In the genomic region with DNA sequence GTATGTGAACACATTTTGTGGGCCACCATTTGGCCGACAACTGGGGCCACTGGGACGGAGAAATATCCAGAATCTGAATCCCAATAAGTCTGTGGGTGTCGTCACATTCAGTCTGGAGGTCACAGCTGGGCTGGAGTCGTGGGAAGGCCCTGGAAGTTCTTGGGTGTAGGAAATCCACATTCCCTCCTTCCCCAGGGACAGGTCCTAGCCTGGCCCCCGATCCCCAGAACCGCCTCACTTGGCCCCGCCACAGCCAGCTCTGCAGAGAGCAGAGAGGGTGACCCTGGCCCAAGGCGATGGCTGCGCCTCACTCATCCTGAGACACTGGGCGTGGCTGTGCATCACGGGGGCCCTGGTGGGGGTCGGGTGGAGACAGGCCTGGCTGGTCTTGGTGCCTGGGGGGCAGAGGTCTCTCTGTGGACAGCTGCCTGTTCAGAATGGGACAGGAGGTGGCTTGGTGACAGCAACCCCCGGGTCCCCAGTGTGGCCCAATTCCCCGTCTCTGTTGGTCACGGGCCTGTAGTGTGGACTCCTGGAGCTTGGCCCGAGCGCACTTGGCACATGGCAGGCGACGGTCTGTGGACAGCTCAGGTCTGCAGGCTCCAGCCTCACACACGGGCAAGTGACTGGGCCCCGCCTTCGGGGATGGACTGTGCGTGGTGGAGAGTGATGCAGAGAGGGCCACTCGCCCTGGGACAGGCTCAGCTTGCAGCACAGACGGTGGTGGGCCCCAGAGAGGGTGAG, we compare ENCODE assay signal across 21 cellular contexts. TPM values are rescaled to one million over a fixed set of nuclear protein-coding genes. Genes with fewer than 3 reads are reported as not detected.
"Had no signal": no experiment of that assay in that cellular context is flagged by ENCODE, and none has a peak within 500 bp of the region (broad histone marks: within the 10 kb centered on the region; RNA-seq: fewer than 3 reads in every experiment).

No MANE protein-coding gene starts in this region.

- H3K27ac ChIP-seq: breast epithelium, colonic mucosa, lower lobe of right lung, ovary, prostate gland, sigmoid colon, spleen, upper lobe of left lung had no signal

- H3K36me3 ChIP-seq: breast epithelium, colonic mucosa, lower lobe of right lung, ovary, prostate gland, sigmoid colon, spleen, thoracic aorta, upper lobe of left lung had no signal

- H3K27me3 ChIP-seq: ovary had no signal

- H3K9me3 ChIP-seq: breast epithelium, colonic mucosa, lower lobe of right lung, ovary, prostate gland, sigmoid colon, spleen, thoracic aorta, upper lobe of left lung had no signal

- DNase-seq: activated CD8-positive, alpha-beta memory T cell treated with anti-CD3 and anti-CD28 coated beads, Interleukin-2, amount 50 U/mL, for 48 hours; activated naive CD8-positive, alpha-beta T cell treated with anti-CD3 and anti-CD28 coated beads for 36 hours; activated T-cell treated with anti-CD3 and anti-CD28 coated beads, Interleukin-2, amount 50 U/mL, for 4 hours; left cardiac atrium; lower lobe of right lung; natural killer cell; sigmoid colon; spleen; stimulated activated CD4-positive, alpha-beta T cell treated with anti-CD3 and anti-CD28 coated beads, Interleukin-4, amount 100 ng/mL, for 24 hours; T-helper 9 cell had no signal

- H3K4me3 ChIP-seq: breast epithelium, colonic mucosa, dorsolateral prefrontal cortex, lower lobe of right lung, ovary, prostate gland, sigmoid colon, spleen, thoracic aorta, upper lobe of left lung had no signal

RNA-seq across cellular contexts. Expression of a gene that starts 16.4 kb away (rescaled TPM):
- total RNA-seq: activated naive CD8-positive, alpha-beta T cell treated with anti-CD3 and anti-CD28 coated beads for 36 hours; activated T-cell treated with anti-CD3 and anti-CD28 coated beads, Interleukin-2, amount 50 U/mL, for 4 hours; endothelial cell of umbilical vein; mesenteric fat pad; T-helper 1 cell treated with Interleukin-12 subunit alpha and Interleukin-12 subunit beta and Interleukin-4 antibody, amounts not matched to agents 30 ng/mL and 1 ng/mL, for 36 hours had no signal
- polyA plus RNA-seq: endothelial cell of umbilical vein had no signal

RNA-seq across cellular contexts. Expression of a gene that starts 37.8 kb away (rescaled TPM):
- total RNA-seq: activated naive CD8-positive, alpha-beta T cell treated with anti-CD3 and anti-CD28 coated beads for 36 hours; esophagus mucosa; mesenteric fat pad; T-helper 1 cell treated with Interleukin-12 subunit alpha and Interleukin-12 subunit beta and Interleukin-4 antibody, amounts not matched to agents 30 ng/mL and 1 ng/mL, for 36 hours had no signal
